Comparison of ENCODE assay signal across 1 cellular context in the genomic region with DNA sequence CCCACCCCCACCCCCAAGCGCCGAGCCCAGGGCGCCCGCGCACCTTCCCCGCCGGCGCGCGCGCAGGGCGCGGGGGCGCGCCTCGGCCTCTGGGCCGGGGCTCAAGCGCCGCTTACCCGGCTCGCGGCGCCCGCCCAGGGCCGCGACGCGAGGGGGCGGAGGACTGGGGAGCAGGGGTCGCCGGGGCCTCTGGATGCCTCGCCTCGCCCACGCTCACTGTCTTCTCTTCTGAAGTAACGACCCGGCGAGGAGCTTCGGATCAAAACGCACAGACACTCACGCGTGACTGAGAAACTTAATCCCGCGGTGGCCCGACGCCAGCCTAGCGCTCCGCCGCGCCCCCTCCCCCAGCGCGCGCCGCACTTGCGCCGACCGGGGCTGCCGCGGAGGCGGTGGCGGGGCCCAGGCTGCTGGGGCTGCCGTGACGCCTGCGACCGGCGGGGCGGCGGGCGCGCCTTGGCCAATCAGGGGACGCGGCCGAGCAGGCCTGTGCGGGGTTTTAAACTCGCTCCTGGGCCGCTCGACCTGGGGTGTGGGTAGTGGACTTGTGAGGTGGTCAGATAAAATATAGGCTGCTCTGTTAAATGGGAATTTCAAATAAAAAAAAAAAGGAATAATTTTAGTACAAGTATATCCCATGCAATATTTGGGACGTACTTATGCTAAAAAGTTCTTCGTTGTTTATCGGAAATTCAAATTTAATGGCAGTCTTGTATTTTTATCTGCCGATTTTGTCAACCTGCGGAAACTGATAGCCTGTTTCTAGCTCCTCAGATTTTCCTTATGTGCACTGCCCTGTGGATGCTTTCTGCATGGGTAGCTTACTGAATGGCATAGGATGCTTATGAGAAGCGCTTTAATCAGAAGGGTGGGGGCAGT.
TF ChIP-seq lines count a peak whose summit lies in the region.

A gene with protein sequence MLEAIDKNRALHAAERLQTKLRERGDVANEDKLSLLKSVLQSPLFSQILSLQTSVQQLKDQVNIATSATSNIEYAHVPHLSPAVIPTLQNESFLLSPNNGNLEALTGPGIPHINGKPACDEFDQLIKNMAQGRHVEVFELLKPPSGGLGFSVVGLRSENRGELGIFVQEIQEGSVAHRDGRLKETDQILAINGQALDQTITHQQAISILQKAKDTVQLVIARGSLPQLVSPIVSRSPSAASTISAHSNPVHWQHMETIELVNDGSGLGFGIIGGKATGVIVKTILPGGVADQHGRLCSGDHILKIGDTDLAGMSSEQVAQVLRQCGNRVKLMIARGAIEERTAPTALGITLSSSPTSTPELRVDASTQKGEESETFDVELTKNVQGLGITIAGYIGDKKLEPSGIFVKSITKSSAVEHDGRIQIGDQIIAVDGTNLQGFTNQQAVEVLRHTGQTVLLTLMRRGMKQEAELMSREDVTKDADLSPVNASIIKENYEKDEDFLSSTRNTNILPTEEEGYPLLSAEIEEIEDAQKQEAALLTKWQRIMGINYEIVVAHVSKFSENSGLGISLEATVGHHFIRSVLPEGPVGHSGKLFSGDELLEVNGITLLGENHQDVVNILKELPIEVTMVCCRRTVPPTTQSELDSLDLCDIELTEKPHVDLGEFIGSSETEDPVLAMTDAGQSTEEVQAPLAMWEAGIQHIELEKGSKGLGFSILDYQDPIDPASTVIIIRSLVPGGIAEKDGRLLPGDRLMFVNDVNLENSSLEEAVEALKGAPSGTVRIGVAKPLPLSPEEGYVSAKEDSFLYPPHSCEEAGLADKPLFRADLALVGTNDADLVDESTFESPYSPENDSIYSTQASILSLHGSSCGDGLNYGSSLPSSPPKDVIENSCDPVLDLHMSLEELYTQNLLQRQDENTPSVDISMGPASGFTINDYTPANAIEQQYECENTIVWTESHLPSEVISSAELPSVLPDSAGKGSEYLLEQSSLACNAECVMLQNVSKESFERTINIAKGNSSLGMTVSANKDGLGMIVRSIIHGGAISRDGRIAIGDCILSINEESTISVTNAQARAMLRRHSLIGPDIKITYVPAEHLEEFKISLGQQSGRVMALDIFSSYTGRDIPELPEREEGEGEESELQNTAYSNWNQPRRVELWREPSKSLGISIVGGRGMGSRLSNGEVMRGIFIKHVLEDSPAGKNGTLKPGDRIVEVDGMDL (N-terminal part only) (minus strand): TSS at position 409 of the 879 bp plus-strand sequence. CDS start 29,377 bp downstream, outside the sequence.

TF ChIP-seq in K562, 482 proteins besides CTCF, POLR2A, EP300 and RAD21 (continued from another document and continues in another):
- TF ChIP-seq, protein P1, sequence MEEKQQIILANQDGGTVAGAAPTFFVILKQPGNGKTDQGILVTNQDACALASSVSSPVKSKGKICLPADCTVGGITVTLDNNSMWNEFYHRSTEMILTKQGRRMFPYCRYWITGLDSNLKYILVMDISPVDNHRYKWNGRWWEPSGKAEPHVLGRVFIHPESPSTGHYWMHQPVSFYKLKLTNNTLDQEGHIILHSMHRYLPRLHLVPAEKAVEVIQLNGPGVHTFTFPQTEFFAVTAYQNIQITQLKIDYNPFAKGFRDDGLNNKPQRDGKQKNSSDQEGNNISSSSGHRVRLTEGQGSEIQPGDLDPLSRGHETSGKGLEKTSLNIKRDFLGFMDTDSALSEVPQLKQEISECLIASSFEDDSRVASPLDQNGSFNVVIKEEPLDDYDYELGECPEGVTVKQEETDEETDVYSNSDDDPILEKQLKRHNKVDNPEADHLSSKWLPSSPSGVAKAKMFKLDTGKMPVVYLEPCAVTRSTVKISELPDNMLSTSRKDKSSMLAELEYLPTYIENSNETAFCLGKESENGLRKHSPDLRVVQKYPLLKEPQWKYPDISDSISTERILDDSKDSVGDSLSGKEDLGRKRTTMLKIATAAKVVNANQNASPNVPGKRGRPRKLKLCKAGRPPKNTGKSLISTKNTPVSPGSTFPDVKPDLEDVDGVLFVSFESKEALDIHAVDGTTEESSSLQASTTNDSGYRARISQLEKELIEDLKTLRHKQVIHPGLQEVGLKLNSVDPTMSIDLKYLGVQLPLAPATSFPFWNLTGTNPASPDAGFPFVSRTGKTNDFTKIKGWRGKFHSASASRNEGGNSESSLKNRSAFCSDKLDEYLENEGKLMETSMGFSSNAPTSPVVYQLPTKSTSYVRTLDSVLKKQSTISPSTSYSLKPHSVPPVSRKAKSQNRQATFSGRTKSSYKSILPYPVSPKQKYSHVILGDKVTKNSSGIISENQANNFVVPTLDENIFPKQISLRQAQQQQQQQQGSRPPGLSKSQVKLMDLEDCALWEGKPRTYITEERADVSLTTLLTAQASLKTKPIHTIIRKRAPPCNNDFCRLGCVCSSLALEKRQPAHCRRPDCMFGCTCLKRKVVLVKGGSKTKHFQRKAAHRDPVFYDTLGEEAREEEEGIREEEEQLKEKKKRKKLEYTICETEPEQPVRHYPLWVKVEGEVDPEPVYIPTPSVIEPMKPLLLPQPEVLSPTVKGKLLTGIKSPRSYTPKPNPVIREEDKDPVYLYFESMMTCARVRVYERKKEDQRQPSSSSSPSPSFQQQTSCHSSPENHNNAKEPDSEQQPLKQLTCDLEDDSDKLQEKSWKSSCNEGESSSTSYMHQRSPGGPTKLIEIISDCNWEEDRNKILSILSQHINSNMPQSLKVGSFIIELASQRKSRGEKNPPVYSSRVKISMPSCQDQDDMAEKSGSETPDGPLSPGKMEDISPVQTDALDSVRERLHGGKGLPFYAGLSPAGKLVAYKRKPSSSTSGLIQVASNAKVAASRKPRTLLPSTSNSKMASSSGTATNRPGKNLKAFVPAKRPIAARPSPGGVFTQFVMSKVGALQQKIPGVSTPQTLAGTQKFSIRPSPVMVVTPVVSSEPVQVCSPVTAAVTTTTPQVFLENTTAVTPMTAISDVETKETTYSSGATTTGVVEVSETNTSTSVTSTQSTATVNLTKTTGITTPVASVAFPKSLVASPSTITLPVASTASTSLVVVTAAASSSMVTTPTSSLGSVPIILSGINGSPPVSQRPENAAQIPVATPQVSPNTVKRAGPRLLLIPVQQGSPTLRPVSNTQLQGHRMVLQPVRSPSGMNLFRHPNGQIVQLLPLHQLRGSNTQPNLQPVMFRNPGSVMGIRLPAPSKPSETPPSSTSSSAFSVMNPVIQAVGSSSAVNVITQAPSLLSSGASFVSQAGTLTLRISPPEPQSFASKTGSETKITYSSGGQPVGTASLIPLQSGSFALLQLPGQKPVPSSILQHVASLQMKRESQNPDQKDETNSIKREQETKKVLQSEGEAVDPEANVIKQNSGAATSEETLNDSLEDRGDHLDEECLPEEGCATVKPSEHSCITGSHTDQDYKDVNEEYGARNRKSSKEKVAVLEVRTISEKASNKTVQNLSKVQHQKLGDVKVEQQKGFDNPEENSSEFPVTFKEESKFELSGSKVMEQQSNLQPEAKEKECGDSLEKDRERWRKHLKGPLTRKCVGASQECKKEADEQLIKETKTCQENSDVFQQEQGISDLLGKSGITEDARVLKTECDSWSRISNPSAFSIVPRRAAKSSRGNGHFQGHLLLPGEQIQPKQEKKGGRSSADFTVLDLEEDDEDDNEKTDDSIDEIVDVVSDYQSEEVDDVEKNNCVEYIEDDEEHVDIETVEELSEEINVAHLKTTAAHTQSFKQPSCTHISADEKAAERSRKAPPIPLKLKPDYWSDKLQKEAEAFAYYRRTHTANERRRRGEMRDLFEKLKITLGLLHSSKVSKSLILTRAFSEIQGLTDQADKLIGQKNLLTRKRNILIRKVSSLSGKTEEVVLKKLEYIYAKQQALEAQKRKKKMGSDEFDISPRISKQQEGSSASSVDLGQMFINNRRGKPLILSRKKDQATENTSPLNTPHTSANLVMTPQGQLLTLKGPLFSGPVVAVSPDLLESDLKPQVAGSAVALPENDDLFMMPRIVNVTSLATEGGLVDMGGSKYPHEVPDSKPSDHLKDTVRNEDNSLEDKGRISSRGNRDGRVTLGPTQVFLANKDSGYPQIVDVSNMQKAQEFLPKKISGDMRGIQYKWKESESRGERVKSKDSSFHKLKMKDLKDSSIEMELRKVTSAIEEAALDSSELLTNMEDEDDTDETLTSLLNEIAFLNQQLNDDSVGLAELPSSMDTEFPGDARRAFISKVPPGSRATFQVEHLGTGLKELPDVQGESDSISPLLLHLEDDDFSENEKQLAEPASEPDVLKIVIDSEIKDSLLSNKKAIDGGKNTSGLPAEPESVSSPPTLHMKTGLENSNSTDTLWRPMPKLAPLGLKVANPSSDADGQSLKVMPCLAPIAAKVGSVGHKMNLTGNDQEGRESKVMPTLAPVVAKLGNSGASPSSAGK (IDR thresholded peaks at IDR 0.05) = no peak
- TF ChIP-seq ETV5 (CRISPR knock-in tag; IDR thresholded peaks at IDR 0.05; ENCODE audit: low read depth) (no peak), ZNF263 (CRISPR knock-in tag; IDR thresholded peaks at IDR 0.05; ENCODE audit: borderline replicate concordance) (no peak), ZFP1 (CRISPR knock-in tag; IDR thresholded peaks at IDR 0.05) (no peak), KDM4B (IDR thresholded peaks at IDR 0.05; ENCODE audit: borderline replicate concordance in 2 of 2, low read depth in 1 of 2) (no peak), BDP1 (IDR thresholded peaks at IDR 0.05; ENCODE audit: insufficient read depth, insufficient read length) (no peak), POLR2AphosphoS5 (IDR thresholded peaks at IDR 0.05; ENCODE audit: control insufficient read depth, insufficient read depth, low read depth, low read length) (no peak), MAFG (tag; conservative IDR thresholded peaks at IDR 0.05) (no peak), MAFF (IDR thresholded peaks at IDR 0.05; ENCODE audit: low read length) (no peak), ZNF431 (CRISPR knock-in tag; IDR thresholded peaks at IDR 0.05) (no peak)
- TF ChIP-seq, protein P2, sequence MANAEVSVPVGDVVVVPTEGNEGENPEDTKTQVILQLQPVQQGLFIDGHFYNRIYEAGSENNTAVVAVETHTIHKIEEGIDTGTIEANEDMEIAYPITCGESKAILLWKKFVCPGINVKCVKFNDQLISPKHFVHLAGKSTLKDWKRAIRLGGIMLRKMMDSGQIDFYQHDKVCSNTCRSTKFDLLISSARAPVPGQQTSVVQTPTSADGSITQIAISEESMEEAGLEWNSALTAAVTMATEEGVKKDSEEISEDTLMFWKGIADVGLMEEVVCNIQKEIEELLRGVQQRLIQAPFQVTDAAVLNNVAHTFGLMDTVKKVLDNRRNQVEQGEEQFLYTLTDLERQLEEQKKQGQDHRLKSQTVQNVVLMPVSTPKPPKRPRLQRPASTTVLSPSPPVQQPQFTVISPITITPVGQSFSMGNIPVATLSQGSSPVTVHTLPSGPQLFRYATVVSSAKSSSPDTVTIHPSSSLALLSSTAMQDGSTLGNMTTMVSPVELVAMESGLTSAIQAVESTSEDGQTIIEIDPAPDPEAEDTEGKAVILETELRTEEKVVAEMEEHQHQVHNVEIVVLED (CRISPR knock-in tag; IDR thresholded peaks at IDR 0.05) = 0 out of 2 replicates have a peak, but pooled peaks have one; percentile 16
- TF ChIP-seq, protein P3, sequence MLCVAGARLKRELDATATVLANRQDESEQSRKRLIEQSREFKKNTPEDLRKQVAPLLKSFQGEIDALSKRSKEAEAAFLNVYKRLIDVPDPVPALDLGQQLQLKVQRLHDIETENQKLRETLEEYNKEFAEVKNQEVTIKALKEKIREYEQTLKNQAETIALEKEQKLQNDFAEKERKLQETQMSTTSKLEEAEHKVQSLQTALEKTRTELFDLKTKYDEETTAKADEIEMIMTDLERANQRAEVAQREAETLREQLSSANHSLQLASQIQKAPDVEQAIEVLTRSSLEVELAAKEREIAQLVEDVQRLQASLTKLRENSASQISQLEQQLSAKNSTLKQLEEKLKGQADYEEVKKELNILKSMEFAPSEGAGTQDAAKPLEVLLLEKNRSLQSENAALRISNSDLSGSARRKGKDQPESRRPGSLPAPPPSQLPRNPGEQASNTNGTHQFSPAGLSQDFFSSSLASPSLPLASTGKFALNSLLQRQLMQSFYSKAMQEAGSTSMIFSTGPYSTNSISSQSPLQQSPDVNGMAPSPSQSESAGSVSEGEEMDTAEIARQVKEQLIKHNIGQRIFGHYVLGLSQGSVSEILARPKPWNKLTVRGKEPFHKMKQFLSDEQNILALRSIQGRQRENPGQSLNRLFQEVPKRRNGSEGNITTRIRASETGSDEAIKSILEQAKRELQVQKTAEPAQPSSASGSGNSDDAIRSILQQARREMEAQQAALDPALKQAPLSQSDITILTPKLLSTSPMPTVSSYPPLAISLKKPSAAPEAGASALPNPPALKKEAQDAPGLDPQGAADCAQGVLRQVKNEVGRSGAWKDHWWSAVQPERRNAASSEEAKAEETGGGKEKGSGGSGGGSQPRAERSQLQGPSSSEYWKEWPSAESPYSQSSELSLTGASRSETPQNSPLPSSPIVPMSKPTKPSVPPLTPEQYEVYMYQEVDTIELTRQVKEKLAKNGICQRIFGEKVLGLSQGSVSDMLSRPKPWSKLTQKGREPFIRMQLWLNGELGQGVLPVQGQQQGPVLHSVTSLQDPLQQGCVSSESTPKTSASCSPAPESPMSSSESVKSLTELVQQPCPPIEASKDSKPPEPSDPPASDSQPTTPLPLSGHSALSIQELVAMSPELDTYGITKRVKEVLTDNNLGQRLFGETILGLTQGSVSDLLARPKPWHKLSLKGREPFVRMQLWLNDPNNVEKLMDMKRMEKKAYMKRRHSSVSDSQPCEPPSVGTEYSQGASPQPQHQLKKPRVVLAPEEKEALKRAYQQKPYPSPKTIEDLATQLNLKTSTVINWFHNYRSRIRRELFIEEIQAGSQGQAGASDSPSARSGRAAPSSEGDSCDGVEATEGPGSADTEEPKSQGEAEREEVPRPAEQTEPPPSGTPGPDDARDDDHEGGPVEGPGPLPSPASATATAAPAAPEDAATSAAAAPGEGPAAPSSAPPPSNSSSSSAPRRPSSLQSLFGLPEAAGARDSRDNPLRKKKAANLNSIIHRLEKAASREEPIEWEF (CRISPR knock-in tag; IDR thresholded peaks at IDR 0.05) = no peak
- TF ChIP-seq, protein P4, sequence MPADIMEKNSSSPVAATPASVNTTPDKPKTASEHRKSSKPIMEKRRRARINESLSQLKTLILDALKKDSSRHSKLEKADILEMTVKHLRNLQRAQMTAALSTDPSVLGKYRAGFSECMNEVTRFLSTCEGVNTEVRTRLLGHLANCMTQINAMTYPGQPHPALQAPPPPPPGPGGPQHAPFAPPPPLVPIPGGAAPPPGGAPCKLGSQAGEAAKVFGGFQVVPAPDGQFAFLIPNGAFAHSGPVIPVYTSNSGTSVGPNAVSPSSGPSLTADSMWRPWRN (IDR thresholded peaks at IDR 0.05; ENCODE audit: low read depth) = no peak
- TF ChIP-seq, protein P5, sequence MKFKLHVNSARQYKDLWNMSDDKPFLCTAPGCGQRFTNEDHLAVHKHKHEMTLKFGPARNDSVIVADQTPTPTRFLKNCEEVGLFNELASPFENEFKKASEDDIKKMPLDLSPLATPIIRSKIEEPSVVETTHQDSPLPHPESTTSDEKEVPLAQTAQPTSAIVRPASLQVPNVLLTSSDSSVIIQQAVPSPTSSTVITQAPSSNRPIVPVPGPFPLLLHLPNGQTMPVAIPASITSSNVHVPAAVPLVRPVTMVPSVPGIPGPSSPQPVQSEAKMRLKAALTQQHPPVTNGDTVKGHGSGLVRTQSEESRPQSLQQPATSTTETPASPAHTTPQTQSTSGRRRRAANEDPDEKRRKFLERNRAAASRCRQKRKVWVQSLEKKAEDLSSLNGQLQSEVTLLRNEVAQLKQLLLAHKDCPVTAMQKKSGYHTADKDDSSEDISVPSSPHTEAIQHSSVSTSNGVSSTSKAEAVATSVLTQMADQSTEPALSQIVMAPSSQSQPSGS (CRISPR knock-in tag; IDR thresholded peaks at IDR 0.05) = no peak
- TF ChIP-seq, protein P6, sequence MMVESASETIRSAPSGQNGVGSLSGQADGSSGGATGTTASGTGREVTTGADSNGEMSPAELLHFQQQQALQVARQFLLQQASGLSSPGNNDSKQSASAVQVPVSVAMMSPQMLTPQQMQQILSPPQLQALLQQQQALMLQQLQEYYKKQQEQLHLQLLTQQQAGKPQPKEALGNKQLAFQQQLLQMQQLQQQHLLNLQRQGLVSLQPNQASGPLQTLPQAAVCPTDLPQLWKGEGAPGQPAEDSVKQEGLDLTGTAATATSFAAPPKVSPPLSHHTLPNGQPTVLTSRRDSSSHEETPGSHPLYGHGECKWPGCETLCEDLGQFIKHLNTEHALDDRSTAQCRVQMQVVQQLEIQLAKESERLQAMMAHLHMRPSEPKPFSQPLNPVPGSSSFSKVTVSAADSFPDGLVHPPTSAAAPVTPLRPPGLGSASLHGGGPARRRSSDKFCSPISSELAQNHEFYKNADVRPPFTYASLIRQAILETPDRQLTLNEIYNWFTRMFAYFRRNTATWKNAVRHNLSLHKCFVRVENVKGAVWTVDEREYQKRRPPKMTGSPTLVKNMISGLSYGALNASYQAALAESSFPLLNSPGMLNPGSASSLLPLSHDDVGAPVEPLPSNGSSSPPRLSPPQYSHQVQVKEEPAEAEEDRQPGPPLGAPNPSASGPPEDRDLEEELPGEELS (CRISPR knock-in tag; IDR thresholded peaks at IDR 0.05; ENCODE audit: borderline replicate concordance) = no peak
